20 cellular contexts compared by ENCODE assay signal in the genomic region with DNA sequence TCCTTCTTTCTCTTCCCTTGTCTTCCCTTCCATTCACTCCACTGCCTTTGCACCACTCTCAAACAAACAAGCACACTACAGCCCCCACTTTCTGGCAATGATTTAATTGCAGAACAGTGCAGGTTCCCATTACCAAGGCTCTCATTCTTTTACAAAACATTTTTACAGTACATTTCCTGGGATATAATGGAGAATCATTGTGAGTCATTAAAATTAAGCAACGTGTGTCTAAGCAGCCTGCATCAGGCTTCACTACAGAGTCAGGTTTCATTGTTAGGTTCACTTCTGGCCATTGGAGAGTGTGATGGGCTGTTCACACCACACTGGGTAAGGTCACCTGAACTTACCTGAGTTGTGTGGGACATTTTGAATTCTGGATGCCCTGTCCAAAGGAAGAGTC.
DNase-seq lines count a peak whose midpoint lies in the region; FAIRE-seq and TF ChIP-seq lines count a peak whose summit lies in the region.
"Had no signal": no experiment of that assay in that cellular context is flagged by ENCODE, and none has a peak within 500 bp of the region (broad histone marks: within the 10 kb centered on the region; RNA-seq: fewer than 3 reads in every experiment).

No MANE protein-coding gene starts in this region.

- H3K27ac Mint-ChIP-seq in CD14-positive monocyte (peak overlapping the region in 5 of 7 donors; percentile 16 to 87 (median 48)), endothelial cell (ENCODE audit: unreplicated experiment) (no peak overlapping the region)
- H3K27ac Mint-ChIP-seq: CD8-positive, alpha-beta T cell; T-cell had no signal

- POLR2A ChIA-PET in RWPE1 (lab: Yijun Ruan, JAX; ENCODE audit: low non-redundant PET) = no interaction called here

- no peak overlapping the region for H3K4me3 ChIP-seq in epithelial cell of proximal tubule (ENCODE audit: low read depth, low read length)
- H3K4me3 ChIP-seq: HAP-1 had no signal

- FAIRE-seq in D721Med (lab: Jason Lieb, UNC) = no peak
- FAIRE-seq: A204.1 had no signal

- peaks cover 0 to 5% (median 0%) of the 10 kb centered on the region in 7 donors for H3K9me3 Mint-ChIP-seq in CD14-positive monocyte
- H3K9me3 Mint-ChIP-seq in endothelial cell (ENCODE audit: unreplicated experiment) = no peaks in the 10 kb centered on the region
- H3K9me3 Mint-ChIP-seq: CD8-positive, alpha-beta T cell had no signal

- DNase-seq in CD14-positive monocyte (ENCODE audit: low spot score) (no peak), HT1080 (ENCODE audit: low read depth) (peak; percentile 55), RWPE1 (ENCODE audit: low spot score) (peak; percentile 43), epithelial cell of proximal tubule (ENCODE audit: low read depth) (peak; percentile 23), endothelial cell (ENCODE audit: low spot score) (no peak), NCI-H2171 treated with DMSO at 0.1 percent for 48 hours (lab: John Stamatoyannopoulos, UW) (no peak), D721Med (ENCODE audit: insufficient read length, low spot score) (no peak), ecto neural progenitor cell (ENCODE audit: low spot score) (no peak)
- DNase-seq: BE2C; CD8-positive, alpha-beta T cell; DMS79; Kasumi-1; MV-4-11; NCI-H1417; NCI-H187 treated with DMSO at 0.1 percent for 48 hours; NCI-H446 treated with DMSO at 0.1 percent for 48 hours; SIG-M5; T-cell had no signal

- intact Hi-C loops in CD14-positive monocyte (cut with micrococcal nuclease) = no loop called here

- TF ChIP-seq CTCF in CD14-positive monocyte (IDR thresholded peaks at IDR 0.05) (no peak), RWPE1 (conservative IDR thresholded peaks at IDR 0.05; ENCODE audit: low read depth) (no peak), epithelial cell of proximal tubule (conservative IDR thresholded peaks at IDR 0.05; ENCODE audit: low read depth, low read length) (no peak), endothelial cell (IDR thresholded peaks at IDR 0.05; ENCODE audit: unreplicated experiment) (no peak), D721Med (IDR thresholded peaks at IDR 0.05; ENCODE audit: insufficient read depth, missing control alignments) (no peak)

- no peak overlapping the region for H3K4me3 Mint-ChIP-seq in CD14-positive monocyte
- no peak overlapping the region for H3K4me3 Mint-ChIP-seq in endothelial cell (ENCODE audit: unreplicated experiment)
- H3K4me3 Mint-ChIP-seq: CD8-positive, alpha-beta T cell; T-cell had no signal

- H3K27ac ChIP-seq in RWPE1 = no peak overlapping the region

- H3K27me3 Mint-ChIP-seq in CD14-positive monocyte (ENCODE audit: low read depth in 3 of 3) (peaks cover 0 to 2% (median 0%) of the 10 kb centered on the region in 3 donors), endothelial cell (ENCODE audit: unreplicated experiment) (peaks cover 2% of the 10 kb centered on the region)

- CTCF ChIA-PET in RWPE1 (lab: Yijun Ruan, JAX) = no interaction called here

- no peaks in the 10 kb centered on the region for H3K36me3 Mint-ChIP-seq in CD14-positive monocyte
- H3K36me3 Mint-ChIP-seq in endothelial cell (ENCODE audit: low read depth, unreplicated experiment) = no peaks in the 10 kb centered on the region
- H3K36me3 Mint-ChIP-seq: CD8-positive, alpha-beta T cell; T-cell had no signal

- H3K4me1 Mint-ChIP-seq in CD14-positive monocyte = peaks cover 57% of the 10 kb centered on the region
- peaks cover 22% of the 10 kb centered on the region for H3K4me1 Mint-ChIP-seq in endothelial cell (ENCODE audit: unreplicated experiment)
- H3K4me1 Mint-ChIP-seq: T-cell had no signal

Comparison
In these comparisons a context has a peak if more than half of its experiments do, and no peak if none do; other contexts are left out.
1. DNase-seq: peak in HT1080 (single experiment), RWPE1 (single experiment) and epithelial cell of proximal tubule (single experiment); none in CD14-positive monocyte (single experiment), endothelial cell (single experiment), NCI-H2171 treated with DMSO at 0.1 percent for 48 hours (single experiment), D721Med (single experiment) and ecto neural progenitor cell (single experiment).